ENCODE assay signal across 13 cellular contexts in genomic region chr5:72954389-72954788, GRCh38. TPM values are rescaled to one million over a fixed set of nuclear protein-coding genes. Genes with fewer than 3 reads are reported as not detected.
A peak's percentile ranks its signal among the peaks of the same experiment; 100 is the strongest.
DNase-seq lines count a peak whose midpoint lies in the region; ATAC-seq, FAIRE-seq and TF ChIP-seq lines count a peak whose summit lies in the region.
"Had no signal": no experiment of that assay in that cellular context is flagged by ENCODE, and none has a peak within 500 bp of the region (broad histone marks: within the 10 kb centered on the region; RNA-seq: fewer than 3 reads in every experiment).

No MANE protein-coding gene starts in this region.

- DNase-seq in A549 (ENCODE audit: low read depth in 1 of 2, low spot score in 1 of 2) (no peak), HUDEP-2 (lab: John Stamatoyannopoulos, UW; ENCODE audit: unreplicated experiment in 76 of 76) (peak in 46 of 76 experiments; percentile 3 to 64 (median 28)), HEK293T (ENCODE audit: extremely low spot score) (no peak), DMS79 (lab: John Stamatoyannopoulos, UW) (no peak), foreskin melanocyte (no peak)
- DNase-seq in naive thymus-derived CD8-positive, alpha-beta T cell = no peak
- DNase-seq: BE2C, dermis blood vessel endothelial cell, NCI-H1105, T-helper 9 cell had no signal

- intact Hi-C loops in dendritic cell treated with granulocyte-macrophage colony-stimulating factor and Interleukin-4, amounts not matched to agents 40 ng/mL and 50 ng/mL, for 4 days (cut with micrococcal nuclease) = loop anchor here (2.0 to 10.0 kb wide), 2 partner anchors 16 to 580 kb away; no protein-coding TSS in a partner anchor

- H3K27ac Mint-ChIP-seq in dendritic cell treated with granulocyte-macrophage colony-stimulating factor and Interleukin-4, amounts not matched to agents 40 ng/mL and 50 ng/mL, for 4 days = peak overlapping the region; percentile 99
- no peak overlapping the region for H3K27ac Mint-ChIP-seq in naive thymus-derived CD8-positive, alpha-beta T cell

- peaks cover 30% of the 10 kb centered on the region for H3K36me3 Mint-ChIP-seq in dendritic cell treated with granulocyte-macrophage colony-stimulating factor and Interleukin-4, amounts not matched to agents 40 ng/mL and 50 ng/mL, for 4 days (ENCODE audit: low read depth)
- no peaks in the 10 kb centered on the region for H3K36me3 Mint-ChIP-seq in naive thymus-derived CD8-positive, alpha-beta T cell

- H3K4me1 ChIP-seq in A549 = peaks cover 50% of the 10 kb centered on the region
- H3K4me1 ChIP-seq: BE2C had no signal

- TF ChIP-seq CTCF in A549 (IDR thresholded peaks at IDR 0.05) = no peak

- ATAC-seq in A549 = no peak
- ATAC-seq in naive thymus-derived CD8-positive, alpha-beta T cell = no peak
- no peak for ATAC-seq in HG03378 (IDR thresholded peaks at IDR 0.05; ENCODE audit: unreplicated experiment)

- H3K4me3 Mint-ChIP-seq in dendritic cell treated with granulocyte-macrophage colony-stimulating factor and Interleukin-4, amounts not matched to agents 40 ng/mL and 50 ng/mL, for 4 days = peak overlapping the region; percentile 83
- H3K4me3 Mint-ChIP-seq in naive thymus-derived CD8-positive, alpha-beta T cell = peak overlapping the region in 9 of 10 donors; percentile 25 to 96 (median 93)

- H3K9me3 Mint-ChIP-seq in dendritic cell treated with granulocyte-macrophage colony-stimulating factor and Interleukin-4, amounts not matched to agents 40 ng/mL and 50 ng/mL, for 4 days = no peaks in the 10 kb centered on the region
- H3K9me3 Mint-ChIP-seq in naive thymus-derived CD8-positive, alpha-beta T cell = peaks cover 0 to 5% (median 0%) of the 10 kb centered on the region in 9 donors

- TF ChIP-seq POLR2A in A549 (IDR thresholded peaks at IDR 0.05; ENCODE audit: low read length) = no peak

- peak overlapping the region; percentile 94 for H3K4me2 ChIP-seq in A549

- no peaks in the 10 kb centered on the region for H3K27me3 Mint-ChIP-seq in dendritic cell treated with granulocyte-macrophage colony-stimulating factor and Interleukin-4, amounts not matched to agents 40 ng/mL and 50 ng/mL, for 4 days
- peaks cover 22 to 60% (median 41%) of the 10 kb centered on the region in 5 donors for H3K27me3 Mint-ChIP-seq in naive thymus-derived CD8-positive, alpha-beta T cell

- no peak for TF ChIP-seq RAD21 in A549 (conservative IDR thresholded peaks at IDR 0.05 in 1 of 2, IDR thresholded peaks at IDR 0.05 in 1 of 2)

- no peak for FAIRE-seq in A549 (lab: Jason Lieb, UNC)

- peak overlapping the region; percentile 5 to 24; a peak in 4 of 6 replicates for H3K27ac ChIP-seq in A549

- no peak for TF ChIP-seq EP300 in A549 (IDR thresholded peaks at IDR 0.05)

- peaks cover 73% of the 10 kb centered on the region for H3K4me1 Mint-ChIP-seq in dendritic cell treated with granulocyte-macrophage colony-stimulating factor and Interleukin-4, amounts not matched to agents 40 ng/mL and 50 ng/mL, for 4 days (ENCODE audit: low read depth)
- peaks cover 10 to 25% (median 16%) of the 10 kb centered on the region in 4 donors for H3K4me1 Mint-ChIP-seq in naive thymus-derived CD8-positive, alpha-beta T cell

- WGBS in A549 (ENCODE audit: missing lambda C conversion rate) = 91% methylated on average over 7 of the region's 7 CpGs

- POLR2A ChIA-PET in A549 (lab: Yijun Ruan, JAX) (interaction anchor here (1.8 kb wide), 1 partner anchor 262 kb away, joined by 9 read pairs; no protein-coding TSS in a partner anchor), HEK293T (lab: Yijun Ruan, JAX) (no interaction called here)
- POLR2A ChIA-PET in naive thymus-derived CD8-positive, alpha-beta T cell (lab: Charles Lee) = no interaction called here

- no peak overlapping the region for H3K4me3 ChIP-seq in A549

- CTCF ChIA-PET in A549 (lab: Yijun Ruan, JAX) = interaction anchor here (0.6 kb wide), 1 partner anchor 487 kb away, joined by 3 read pairs; no protein-coding TSS in a partner anchor
- CTCF ChIA-PET in HEK293T (lab: Yijun Ruan, JAX) = no interaction called here

- no peaks in the 10 kb centered on the region for H3K9me3 ChIP-seq in A549
- H3K9me3 ChIP-seq: prostate gland had no signal

TF ChIP-seq in A549, 52 proteins besides CTCF, POLR2A, EP300 and RAD21 (continues in another document):
- TF ChIP-seq HOXB5 (CRISPR knock-in tag; IDR thresholded peaks at IDR 0.05) (no peak), FOSL2 (IDR thresholded peaks at IDR 0.05) (no peak), FOSL2 (CRISPR knock-in tag; IDR thresholded peaks at IDR 0.05) (no peak), ZC3H11A (IDR thresholded peaks at IDR 0.05) (no peak), REST (IDR thresholded peaks at IDR 0.05) (no peak), SREBF2 (IDR thresholded peaks at IDR 0.05) (no peak), POLR2AphosphoS2 (conservative IDR thresholded peaks at IDR 0.05; ENCODE audit: low read length) (no peak), CBX2 (IDR thresholded peaks at IDR 0.05; ENCODE audit: borderline replicate concordance, low read depth) (no peak), CBX8 (IDR thresholded peaks at IDR 0.05) (no peak)

TF ChIP-seq in HEK293T, 16 proteins besides CTCF, POLR2A, EP300 and RAD21:
- TF ChIP-seq FOXA1 (IDR thresholded peaks at IDR 0.05) (no peak), ZNF384 (IDR thresholded peaks at IDR 0.05) (no peak), TARDBP (IDR thresholded peaks at IDR 0.05) (no peak), ARNT (IDR thresholded peaks at IDR 0.05) (no peak), CTBP1 (IDR thresholded peaks at IDR 0.05; ENCODE audit: borderline replicate concordance) (no peak), ELF4 (IDR thresholded peaks at IDR 0.05) (no peak), NFRKB (IDR thresholded peaks at IDR 0.05) (no peak), PKNOX1 (IDR thresholded peaks at IDR 0.05) (no peak), BHLHE40 (IDR thresholded peaks at IDR 0.05; ENCODE audit: borderline replicate concordance) (no peak), HDGF (IDR thresholded peaks at IDR 0.05; ENCODE audit: borderline replicate concordance) (no peak)

RNA-seq across cellular contexts. Expression of gene FCHO2, which starts 1.5 kb away (rescaled TPM):
- 14.9 and 20.2 TPM in 2 replicates for polyA plus RNA-seq in A549 (2011; rRNA removed)
- 5.1 and 9.3 TPM in 2 replicates for polyA plus RNA-seq in A549 (2012; cell fraction: cytosol; rRNA removed)
- polyA plus RNA-seq in A549 (2012; cell fraction: nucleus; rRNA removed) = 6.8 and 8.6 TPM in 2 replicates
- polyA plus RNA-seq in A549 (2017; fragmentation: RNase III; extraction: RNeasy Plus Mini Kit Qiagen cat#74134 plus additional on column Dnase treatment) = 9.1 to 9.8 TPM (median 9.6 TPM) in 3 replicates
- 50.0 and 63.9 TPM in 2 replicates for polyA minus RNA-seq in A549 (2011; rRNA and poly(A)+ RNA removed)
- total RNA-seq in naive thymus-derived CD8-positive, alpha-beta T cell = 1 to 10 TPM; 4.6 to 6.3 TPM
- polyA plus RNA-seq in naive thymus-derived CD8-positive, alpha-beta T cell = 1 to 10 TPM in 1 of 3 donors, under 1 TPM in 2; 0.11 to 1.4 (median 0.60) TPM

Comparison
In these comparisons a context has a peak if more than half of its experiments do, and no peak if none do; other contexts are left out.
1. DNase-seq: peak in HUDEP-2 (46 of 76); none in A549 (0 of 2), naive thymus-derived CD8-positive, alpha-beta T cell (0 of 10), HEK293T (single experiment), DMS79 (single experiment) and foreskin melanocyte (single experiment).